In the genomic region with DNA sequence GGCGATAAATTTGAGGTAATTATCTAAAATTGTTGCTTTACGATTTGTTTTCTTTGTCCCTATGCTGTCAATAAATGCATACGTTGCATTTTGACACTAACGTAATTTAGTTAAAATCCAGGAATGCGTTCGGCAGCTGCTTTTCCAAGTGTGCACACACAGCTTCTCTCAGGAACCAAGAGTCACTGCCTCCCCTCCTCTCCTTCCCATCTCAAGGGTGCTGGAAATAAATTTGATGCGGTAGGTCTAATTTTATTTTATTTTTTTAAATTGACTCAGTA, we compare ENCODE assay signal across 1 cellular context.
TF ChIP-seq lines count a peak whose summit lies in the region.

No MANE protein-coding gene starts in this region.

TF ChIP-seq in GM23338, 12 proteins besides CTCF, POLR2A, EP300 and RAD21 (continued from another document):
- TF ChIP-seq, protein P1, sequence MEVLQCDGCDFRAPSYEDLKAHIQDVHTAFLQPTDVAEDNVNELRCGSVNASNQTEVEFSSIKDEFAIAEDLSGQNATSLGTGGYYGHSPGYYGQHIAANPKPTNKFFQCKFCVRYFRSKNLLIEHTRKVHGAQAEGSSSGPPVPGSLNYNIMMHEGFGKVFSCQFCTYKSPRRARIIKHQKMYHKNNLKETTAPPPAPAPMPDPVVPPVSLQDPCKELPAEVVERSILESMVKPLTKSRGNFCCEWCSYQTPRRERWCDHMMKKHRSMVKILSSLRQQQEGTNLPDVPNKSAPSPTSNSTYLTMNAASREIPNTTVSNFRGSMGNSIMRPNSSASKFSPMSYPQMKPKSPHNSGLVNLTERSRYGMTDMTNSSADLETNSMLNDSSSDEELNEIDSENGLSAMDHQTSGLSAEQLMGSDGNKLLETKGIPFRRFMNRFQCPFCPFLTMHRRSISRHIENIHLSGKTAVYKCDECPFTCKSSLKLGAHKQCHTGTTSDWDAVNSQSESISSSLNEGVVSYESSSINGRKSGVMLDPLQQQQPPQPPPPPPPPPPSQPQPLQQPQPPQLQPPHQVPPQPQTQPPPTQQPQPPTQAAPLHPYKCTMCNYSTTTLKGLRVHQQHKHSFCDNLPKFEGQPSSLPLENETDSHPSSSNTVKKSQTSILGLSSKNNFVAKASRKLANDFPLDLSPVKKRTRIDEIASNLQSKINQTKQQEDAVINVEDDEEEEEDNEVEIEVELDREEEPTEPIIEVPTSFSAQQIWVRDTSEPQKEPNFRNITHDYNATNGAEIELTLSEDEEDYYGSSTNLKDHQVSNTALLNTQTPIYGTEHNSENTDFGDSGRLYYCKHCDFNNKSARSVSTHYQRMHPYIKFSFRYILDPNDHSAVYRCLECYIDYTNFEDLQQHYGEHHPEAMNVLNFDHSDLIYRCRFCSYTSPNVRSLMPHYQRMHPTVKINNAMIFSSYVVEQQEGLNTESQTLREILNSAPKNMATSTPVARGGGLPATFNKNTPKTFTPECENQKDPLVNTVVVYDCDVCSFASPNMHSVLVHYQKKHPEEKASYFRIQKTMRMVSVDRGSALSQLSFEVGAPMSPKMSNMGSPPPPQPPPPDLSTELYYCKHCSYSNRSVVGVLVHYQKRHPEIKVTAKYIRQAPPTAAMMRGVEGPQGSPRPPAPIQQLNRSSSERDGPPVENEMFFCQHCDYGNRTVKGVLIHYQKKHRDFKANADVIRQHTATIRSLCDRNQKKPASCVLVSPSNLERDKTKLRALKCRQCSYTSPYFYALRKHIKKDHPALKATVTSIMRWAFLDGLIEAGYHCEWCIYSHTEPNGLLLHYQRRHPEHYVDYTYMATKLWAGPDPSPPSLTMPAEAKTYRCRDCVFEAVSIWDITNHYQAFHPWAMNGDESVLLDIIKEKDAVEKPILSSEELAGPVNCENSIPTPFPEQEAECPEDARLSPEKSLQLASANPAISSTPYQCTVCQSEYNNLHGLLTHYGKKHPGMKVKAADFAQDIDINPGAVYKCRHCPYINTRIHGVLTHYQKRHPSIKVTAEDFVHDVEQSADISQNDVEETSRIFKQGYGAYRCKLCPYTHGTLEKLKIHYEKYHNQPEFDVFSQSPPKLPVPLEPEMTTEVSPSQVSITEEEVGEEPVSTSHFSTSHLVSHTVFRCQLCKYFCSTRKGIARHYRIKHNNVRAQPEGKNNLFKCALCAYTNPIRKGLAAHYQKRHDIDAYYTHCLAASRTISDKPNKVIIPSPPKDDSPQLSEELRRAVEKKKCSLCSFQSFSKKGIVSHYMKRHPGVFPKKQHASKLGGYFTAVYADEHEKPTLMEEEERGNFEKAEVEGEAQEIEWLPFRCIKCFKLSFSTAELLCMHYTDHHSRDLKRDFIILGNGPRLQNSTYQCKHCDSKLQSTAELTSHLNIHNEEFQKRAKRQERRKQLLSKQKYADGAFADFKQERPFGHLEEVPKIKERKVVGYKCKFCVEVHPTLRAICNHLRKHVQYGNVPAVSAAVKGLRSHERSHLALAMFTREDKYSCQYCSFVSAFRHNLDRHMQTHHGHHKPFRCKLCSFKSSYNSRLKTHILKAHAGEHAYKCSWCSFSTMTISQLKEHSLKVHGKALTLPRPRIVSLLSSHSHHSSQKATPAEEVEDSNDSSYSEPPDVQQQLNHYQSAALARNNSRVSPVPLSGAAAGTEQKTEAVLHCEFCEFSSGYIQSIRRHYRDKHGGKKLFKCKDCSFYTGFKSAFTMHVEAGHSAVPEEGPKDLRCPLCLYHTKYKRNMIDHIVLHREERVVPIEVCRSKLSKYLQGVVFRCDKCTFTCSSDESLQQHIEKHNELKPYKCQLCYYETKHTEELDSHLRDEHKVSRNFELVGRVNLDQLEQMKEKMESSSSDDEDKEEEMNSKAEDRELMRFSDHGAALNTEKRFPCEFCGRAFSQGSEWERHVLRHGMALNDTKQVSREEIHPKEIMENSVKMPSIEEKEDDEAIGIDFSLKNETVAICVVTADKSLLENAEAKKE (CRISPR knock-in tag; IDR thresholded peaks at IDR 0.05) = no peak
- TF ChIP-seq ZNF114 (CRISPR knock-in tag; IDR thresholded peaks at IDR 0.05) (no peak), STAT1 (IDR thresholded peaks at IDR 0.05; ENCODE audit: unreplicated experiment) (no peak), ETS1 (IDR thresholded peaks at IDR 0.05) (no peak), JUNB (IDR thresholded peaks at IDR 0.05; ENCODE audit: unreplicated experiment) (no peak), CREB1 (CRISPR knock-in tag; IDR thresholded peaks at IDR 0.05; ENCODE audit: low read depth) (no peak), EZH2phosphoT487 (IDR thresholded peaks at IDR 0.05; ENCODE audit: unreplicated experiment) (no peak), NANOG (IDR thresholded peaks at IDR 0.05; ENCODE audit: borderline replicate concordance) (no peak), EZH2 (IDR thresholded peaks at IDR 0.05; ENCODE audit: low read depth, unreplicated experiment) (no peak)
- TF ChIP-seq, protein P2, sequence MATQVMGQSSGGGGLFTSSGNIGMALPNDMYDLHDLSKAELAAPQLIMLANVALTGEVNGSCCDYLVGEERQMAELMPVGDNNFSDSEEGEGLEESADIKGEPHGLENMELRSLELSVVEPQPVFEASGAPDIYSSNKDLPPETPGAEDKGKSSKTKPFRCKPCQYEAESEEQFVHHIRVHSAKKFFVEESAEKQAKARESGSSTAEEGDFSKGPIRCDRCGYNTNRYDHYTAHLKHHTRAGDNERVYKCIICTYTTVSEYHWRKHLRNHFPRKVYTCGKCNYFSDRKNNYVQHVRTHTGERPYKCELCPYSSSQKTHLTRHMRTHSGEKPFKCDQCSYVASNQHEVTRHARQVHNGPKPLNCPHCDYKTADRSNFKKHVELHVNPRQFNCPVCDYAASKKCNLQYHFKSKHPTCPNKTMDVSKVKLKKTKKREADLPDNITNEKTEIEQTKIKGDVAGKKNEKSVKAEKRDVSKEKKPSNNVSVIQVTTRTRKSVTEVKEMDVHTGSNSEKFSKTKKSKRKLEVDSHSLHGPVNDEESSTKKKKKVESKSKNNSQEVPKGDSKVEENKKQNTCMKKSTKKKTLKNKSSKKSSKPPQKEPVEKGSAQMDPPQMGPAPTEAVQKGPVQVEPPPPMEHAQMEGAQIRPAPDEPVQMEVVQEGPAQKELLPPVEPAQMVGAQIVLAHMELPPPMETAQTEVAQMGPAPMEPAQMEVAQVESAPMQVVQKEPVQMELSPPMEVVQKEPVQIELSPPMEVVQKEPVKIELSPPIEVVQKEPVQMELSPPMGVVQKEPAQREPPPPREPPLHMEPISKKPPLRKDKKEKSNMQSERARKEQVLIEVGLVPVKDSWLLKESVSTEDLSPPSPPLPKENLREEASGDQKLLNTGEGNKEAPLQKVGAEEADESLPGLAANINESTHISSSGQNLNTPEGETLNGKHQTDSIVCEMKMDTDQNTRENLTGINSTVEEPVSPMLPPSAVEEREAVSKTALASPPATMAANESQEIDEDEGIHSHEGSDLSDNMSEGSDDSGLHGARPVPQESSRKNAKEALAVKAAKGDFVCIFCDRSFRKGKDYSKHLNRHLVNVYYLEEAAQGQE (IDR thresholded peaks at IDR 0.05; ENCODE audit: unreplicated experiment) = no peak
TF ChIP-seq in GM23338: peak in this region for 0.
